In genomic region chr9:38117646-38118045, GRCh38 we compare ENCODE assay signal across 20 cellular contexts. TPM values are rescaled to one million over a fixed set of nuclear protein-coding genes. Genes with fewer than 3 reads are reported as not detected.
DNase-seq lines count a peak whose midpoint lies in the region; TF ChIP-seq lines count a peak whose summit lies in the region.
"Had no signal": no experiment of that assay in that cellular context is flagged by ENCODE, and none has a peak within 500 bp of the region (broad histone marks: within the 10 kb centered on the region; RNA-seq: fewer than 3 reads in every experiment).

No MANE protein-coding gene starts in this region.

- no peaks in the 10 kb centered on the region for H3K36me3 Mint-ChIP-seq in osteocyte (ENCODE audit: unreplicated experiment)
- H3K36me3 Mint-ChIP-seq: natural killer cell treated with Interleukin-12 subunit alpha and Interleukin-12 subunit beta and Interleukin-15 and Interleukin-18, amount 100 ng/mL, for 72 hours; stimulated activated effector memory CD8-positive, alpha-beta T cell treated with anti-CD3 and anti-CD28 coated beads, Interleukin-12 subunit alpha, Interleukin-12 subunit beta, amount 100 ng/mL, for 72 hours; T-cell had no signal

- no peak for TF ChIP-seq CTCF in osteocyte (IDR thresholded peaks at IDR 0.05)

- H3K4me3 Mint-ChIP-seq in osteocyte (ENCODE audit: unreplicated experiment), result no peak overlapping the region
- H3K4me3 Mint-ChIP-seq: activated naive CD8-positive, alpha-beta T cell treated with anti-CD3 and anti-CD28 coated beads, Interleukin-2, amount 50 U/mL, for 24 hours; natural killer cell treated with Interleukin-12 subunit alpha and Interleukin-12 subunit beta and Interleukin-15 and Interleukin-18, amount 100 ng/mL, for 72 hours; stimulated activated effector memory CD8-positive, alpha-beta T cell treated with anti-CD3 and anti-CD28 coated beads, Interleukin-12 subunit alpha, Interleukin-12 subunit beta, amount 100 ng/mL, for 72 hours; T-cell had no signal

- peaks cover 51% of the 10 kb centered on the region for H3K27me3 Mint-ChIP-seq in osteocyte (ENCODE audit: unreplicated experiment)

- DNase-seq in NCI-H345 (lab: John Stamatoyannopoulos, UW) (peak; percentile 27), NCI-H345 treated with DMSO at 0.1 percent for 48 hours (lab: John Stamatoyannopoulos, UW; ENCODE audit: unreplicated experiment) (no peak), NCI-H1092 (lab: John Stamatoyannopoulos, UW) (peak; percentile 76), NCI-H524 (lab: John Stamatoyannopoulos, UW) (peak; percentile 98 to 99), osteocyte (ENCODE audit: extremely low spot score, unreplicated experiment) (peak; percentile 36), NCI-H1417 treated with DMSO at 0.1 percent for 48 hours (lab: John Stamatoyannopoulos, UW) (no peak), H4 (ENCODE audit: low spot score) (no peak), KG1 (lab: John Stamatoyannopoulos, UW) (no peak)
- DNase-seq: activated CD4-positive, alpha-beta T cell treated with anti-CD3 and anti-CD28 coated beads for 4 hours; activated effector memory CD4-positive, alpha-beta T cell treated with Interleukin-2 at 50 U/mL for 16 hours; activated naive CD8-positive, alpha-beta T cell treated with anti-CD3 and anti-CD28 coated beads, Interleukin-2, amount 50 U/mL, for 24 hours; colonic mucosa; GOT3; midbrain; NCI-H226; posterior cingulate gyrus; SHP77; T-cell had no signal

- no peak overlapping the region for H3K27ac Mint-ChIP-seq in osteocyte (ENCODE audit: unreplicated experiment)
- H3K27ac Mint-ChIP-seq: activated naive CD8-positive, alpha-beta T cell treated with anti-CD3 and anti-CD28 coated beads, Interleukin-2, amount 50 U/mL, for 24 hours; natural killer cell treated with Interleukin-12 subunit alpha and Interleukin-12 subunit beta and Interleukin-15 and Interleukin-18, amount 100 ng/mL, for 72 hours; stimulated activated effector memory CD8-positive, alpha-beta T cell treated with anti-CD3 and anti-CD28 coated beads, Interleukin-12 subunit alpha, Interleukin-12 subunit beta, amount 100 ng/mL, for 72 hours; T-cell had no signal

- H3K9me3 Mint-ChIP-seq in osteocyte (ENCODE audit: unreplicated experiment), result no peaks in the 10 kb centered on the region
- H3K9me3 Mint-ChIP-seq: activated naive CD8-positive, alpha-beta T cell treated with anti-CD3 and anti-CD28 coated beads, Interleukin-2, amount 50 U/mL, for 24 hours; natural killer cell treated with Interleukin-12 subunit alpha and Interleukin-12 subunit beta and Interleukin-15 and Interleukin-18, amount 100 ng/mL, for 72 hours; stimulated activated effector memory CD8-positive, alpha-beta T cell treated with anti-CD3 and anti-CD28 coated beads, Interleukin-12 subunit alpha, Interleukin-12 subunit beta, amount 100 ng/mL, for 72 hours; T-cell had no signal

- H3K4me1 Mint-ChIP-seq in osteocyte (ENCODE audit: unreplicated experiment), result no peaks in the 10 kb centered on the region
- H3K4me1 Mint-ChIP-seq: activated naive CD8-positive, alpha-beta T cell treated with anti-CD3 and anti-CD28 coated beads, Interleukin-2, amount 50 U/mL, for 24 hours; stimulated activated effector memory CD8-positive, alpha-beta T cell treated with anti-CD3 and anti-CD28 coated beads, Interleukin-12 subunit alpha, Interleukin-12 subunit beta, amount 100 ng/mL, for 72 hours; T-cell had no signal

RNA-seq across cellular contexts. Expression of gene SHB, which starts 48.6 kb away (rescaled TPM):
- total RNA-seq in osteocyte, result 16.7 and 18.3 TPM in 2 replicates
- total RNA-seq in H4 (2014; rRNA removed; shearing (Covaris generic)), result 8.7 and 10.1 TPM in 2 replicates

Comparison
In these comparisons a context has a peak if more than half of its experiments do, and no peak if none do; other contexts are left out.
1. DNase-seq: peak in NCI-H345 (single experiment), NCI-H1092 (single experiment), NCI-H524 (2 of 2) and osteocyte (single experiment); none in NCI-H345 treated with DMSO at 0.1 percent for 48 hours (single experiment), NCI-H1417 treated with DMSO at 0.1 percent for 48 hours (single experiment), H4 (single experiment) and KG1 (single experiment).